ENCODE assay signal across 15 cellular contexts in the genomic region with DNA sequence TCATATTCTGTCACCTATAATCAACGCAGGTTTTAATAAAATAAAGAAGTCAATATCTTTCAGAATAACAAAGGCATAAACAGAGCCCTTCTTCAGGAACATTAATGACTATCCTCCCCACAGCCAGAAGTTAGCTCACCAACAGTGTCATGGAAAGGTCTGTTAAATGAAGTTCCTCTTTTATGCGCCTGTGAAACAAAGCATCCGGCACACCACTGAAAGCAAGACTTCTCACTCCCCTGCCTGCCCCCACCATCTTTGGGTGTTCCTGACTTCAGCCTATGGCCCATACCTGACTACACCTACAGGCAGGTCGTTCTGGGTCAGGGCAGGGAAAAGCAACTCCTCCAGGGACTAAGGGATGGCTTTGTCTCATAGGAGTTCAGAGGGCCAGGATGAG.
DNase-seq lines count a peak whose midpoint lies in the region; ATAC-seq, FAIRE-seq and TF ChIP-seq lines count a peak whose summit lies in the region.
"Had no signal": no experiment of that assay in that cellular context is flagged by ENCODE, and none has a peak within 500 bp of the region (broad histone marks: within the 10 kb centered on the region; RNA-seq: fewer than 3 reads in every experiment).

No MANE protein-coding gene starts in this region.

- no peaks in the 10 kb centered on the region for H3K27me3 ChIP-seq in astrocyte (ENCODE audit: insufficient read depth, low read length)
- H3K27me3 ChIP-seq in esophagus squamous epithelium = no peaks in the 10 kb centered on the region
- H3K27me3 ChIP-seq: BLaER1 treated with 17β-estradiol and CSF1 and Interleukin-3, amounts not matched to agents 10 nM and 100 nM; testis had no signal

- TF ChIP-seq POLR2A in esophagus squamous epithelium (IDR thresholded peaks at IDR 0.05) = no peak

- peaks cover 34% of the 10 kb centered on the region for H3K36me3 ChIP-seq in astrocyte (ENCODE audit: insufficient read depth, low read length)
- H3K36me3 ChIP-seq in esophagus squamous epithelium = no peaks in the 10 kb centered on the region
- H3K36me3 ChIP-seq: BLaER1 treated with 17β-estradiol and CSF1 and Interleukin-3, amounts not matched to agents 10 nM and 100 nM had no signal

- CTCF ChIA-PET in activated CD4-positive, alpha-beta T cell treated with anti-CD3 and anti-CD28 coated beads for 36 hours (lab: Charles Lee) = no interaction called here

- H4K20me1 ChIP-seq in astrocyte (ENCODE audit: insufficient read depth, low read length) = no peaks in the 10 kb centered on the region
- H4K20me1 ChIP-seq: BLaER1 treated with 17β-estradiol and CSF1 and Interleukin-3, amounts not matched to agents 10 nM and 100 nM had no signal

- no peak for TF ChIP-seq CTCF in GM13977 (IDR thresholded peaks at IDR 0.05; ENCODE audit: extremely low read depth, insufficient read depth, missing control alignments)
- no peak for TF ChIP-seq CTCF in astrocyte (IDR thresholded peaks at IDR 0.05; ENCODE audit: insufficient read depth, low read depth, low read length)
- no peak for TF ChIP-seq CTCF in esophagus squamous epithelium (IDR thresholded peaks at IDR 0.05)

- DNase-seq in GM13977 (ENCODE audit: low spot score) = peak; percentile 44
- no peak for DNase-seq in astrocyte (ENCODE audit: low read depth)
- no peak for DNase-seq in activated CD4-positive, alpha-beta T cell treated with anti-CD3 and anti-CD28 coated beads for 36 hours
- no peak for DNase-seq in activated T-cell treated with anti-CD3 and anti-CD28 coated beads for 4 hours
- no peak for DNase-seq in NCI-H146 treated with DMSO at 0.1 percent for 48 hours (lab: John Stamatoyannopoulos, UW; ENCODE audit: unreplicated experiment)
- DNase-seq in esophagus squamous epithelium (lab: John Stamatoyannopoulos, UW) = no peak
- DNase-seq: activated T-cell treated with anti-CD3 and anti-CD28 coated beads, Interleukin-2, amount 50 U/mL, for 4 hours; NCI-H226; T-cell; testis had no signal

- H3K79me2 ChIP-seq in astrocyte (ENCODE audit: insufficient read depth, low read length) = no peaks in the 10 kb centered on the region

- no peaks in the 10 kb centered on the region for H3K27me3 Mint-ChIP-seq in astrocyte (ENCODE audit: low read depth, unreplicated experiment)
- H3K27me3 Mint-ChIP-seq in activated CD4-positive, alpha-beta T cell treated with anti-CD3 and anti-CD28 coated beads for 36 hours = no peaks in the 10 kb centered on the region

- WGBS in esophagus squamous epithelium, 2 donors = 58 to 67% methylated on average over 3 to 4 of the region's 4 CpGs

- H3K9ac ChIP-seq in astrocyte (ENCODE audit: low read length) = no peak overlapping the region
- H3K9ac ChIP-seq: BLaER1 treated with 17β-estradiol and CSF1 and Interleukin-3, amounts not matched to agents 10 nM and 100 nM had no signal

- in situ Hi-C loops in GM13977 (cut with MboI; ENCODE audit: low pct_unique_long_range_greater_than_20kb, low sequenced_read_pairs, unreplicated experiment) = no loop called here

- peaks cover 12% of the 10 kb centered on the region for H3K4me1 Mint-ChIP-seq in astrocyte (ENCODE audit: low read depth, unreplicated experiment)
- H3K4me1 Mint-ChIP-seq in activated CD4-positive, alpha-beta T cell treated with anti-CD3 and anti-CD28 coated beads for 36 hours = no peaks in the 10 kb centered on the region
- H3K4me1 Mint-ChIP-seq: T-cell had no signal

- FAIRE-seq in astrocyte (lab: Jason Lieb, UNC) = peak; percentile 41
- FAIRE-seq: bronchial epithelial cell, GM18507 had no signal

- no peak overlapping the region for H3K27ac Mint-ChIP-seq in astrocyte (ENCODE audit: unreplicated experiment)
- H3K27ac Mint-ChIP-seq in activated CD4-positive, alpha-beta T cell treated with anti-CD3 and anti-CD28 coated beads for 36 hours = no peak overlapping the region
- H3K27ac Mint-ChIP-seq: T-cell had no signal

- H3K36me3 Mint-ChIP-seq in astrocyte (ENCODE audit: low read depth, unreplicated experiment) = peaks cover 39% of the 10 kb centered on the region
- no peaks in the 10 kb centered on the region for H3K36me3 Mint-ChIP-seq in activated CD4-positive, alpha-beta T cell treated with anti-CD3 and anti-CD28 coated beads for 36 hours (ENCODE audit: low read depth)
- H3K36me3 Mint-ChIP-seq: T-cell had no signal

- no peak overlapping the region for H2AFZ ChIP-seq in astrocyte (ENCODE audit: low read depth, low read length)

- no peak overlapping the region for H3K4me2 ChIP-seq in astrocyte (ENCODE audit: low read length)

- H3K9me3 Mint-ChIP-seq in astrocyte (ENCODE audit: unreplicated experiment) = no peaks in the 10 kb centered on the region
- no peaks in the 10 kb centered on the region for H3K9me3 Mint-ChIP-seq in activated CD4-positive, alpha-beta T cell treated with anti-CD3 and anti-CD28 coated beads for 36 hours (ENCODE audit: low read depth)
- H3K9me3 Mint-ChIP-seq: activated T-cell treated with anti-CD3 and anti-CD28 coated beads, Interleukin-2, amount 50 U/mL, for 4 hours; T-cell had no signal

- peak; percentile 91 for ATAC-seq in GM21390 (IDR thresholded peaks at IDR 0.05; ENCODE audit: unreplicated experiment)
- ATAC-seq in HG03342 (IDR thresholded peaks at IDR 0.05; ENCODE audit: unreplicated experiment) = peak; percentile 86
- ATAC-seq in activated CD4-positive, alpha-beta T cell treated with anti-CD3 and anti-CD28 coated beads for 36 hours = no peak
- ATAC-seq: activated T-cell treated with anti-CD3 and anti-CD28 coated beads, Interleukin-2, amount 50 U/mL, for 4 hours; T-cell had no signal

- POLR2A ChIA-PET in activated CD4-positive, alpha-beta T cell treated with anti-CD3 and anti-CD28 coated beads for 36 hours (lab: Charles Lee) = no interaction called here

- no peak overlapping the region for H3K4me3 Mint-ChIP-seq in astrocyte (ENCODE audit: unreplicated experiment)
- H3K4me3 Mint-ChIP-seq in activated CD4-positive, alpha-beta T cell treated with anti-CD3 and anti-CD28 coated beads for 36 hours = no peak overlapping the region
- H3K4me3 Mint-ChIP-seq: activated T-cell treated with anti-CD3 and anti-CD28 coated beads, Interleukin-2, amount 50 U/mL, for 4 hours; T-cell had no signal

- H3K9me3 ChIP-seq in astrocyte (ENCODE audit: insufficient read depth, low read depth, low read length) (no peaks in the 10 kb centered on the region), esophagus squamous epithelium (no peaks in the 10 kb centered on the region)
- H3K9me3 ChIP-seq: BLaER1 treated with 17β-estradiol and CSF1 and Interleukin-3, amounts not matched to agents 10 nM and 100 nM; testis had no signal

- H3K4me1 ChIP-seq in astrocyte (ENCODE audit: insufficient read depth, low read length) (peaks cover 4% of the 10 kb centered on the region), esophagus squamous epithelium (no peaks in the 10 kb centered on the region)
- H3K4me1 ChIP-seq: testis had no signal

- intact Hi-C loops in activated CD4-positive, alpha-beta T cell treated with anti-CD3 and anti-CD28 coated beads for 36 hours (cut with DNase I, micrococcal nuclease) = no loop called here
- intact Hi-C loops in esophagus squamous epithelium (cut with DNase I) = no loop called here

- H3K4me3 ChIP-seq in astrocyte (ENCODE audit: insufficient read depth, low read depth, low read length) (no peak overlapping the region), esophagus squamous epithelium (no peak overlapping the region)
- H3K4me3 ChIP-seq: BLaER1 treated with 17β-estradiol and CSF1 and Interleukin-3, amounts not matched to agents 10 nM and 100 nM; testis had no signal

- H3K27ac ChIP-seq in astrocyte (ENCODE audit: low read depth, low read length) (no peak overlapping the region), esophagus squamous epithelium (no peak overlapping the region)
- H3K27ac ChIP-seq: BLaER1 treated with 17β-estradiol and CSF1 and Interleukin-3, amounts not matched to agents 10 nM and 100 nM; testis had no signal
